ENCODE assay signal across 22 cellular contexts in genomic region chr11:60064115-60064514, GRCh38. TPM values are rescaled to one million over a fixed set of nuclear protein-coding genes. Genes with fewer than 3 reads are reported as not detected.
"Had no signal": no experiment of that assay in that cellular context is flagged by ENCODE, and none has a peak within 500 bp of the region (broad histone marks: within the 10 kb centered on the region; RNA-seq: fewer than 3 reads in every experiment).

No MANE protein-coding gene starts in this region.

- H3K36me3 ChIP-seq: brain microvascular endothelial cell, gastroesophageal sphincter, stomach, thoracic aorta, uterus had no signal

- H3K27me3 Mint-ChIP-seq: activated CD8-positive, alpha-beta memory T cell treated with anti-CD3 and anti-CD28 coated beads, Interleukin-2, amount 10 ng/mL, durations not matched to agents 7 days and 5 days had no signal

- H3K4me1 Mint-ChIP-seq: activated CD8-positive, alpha-beta memory T cell treated with anti-CD3 and anti-CD28 coated beads, Interleukin-2, amount 10 ng/mL, durations not matched to agents 7 days and 5 days had no signal

- H3K27ac Mint-ChIP-seq: activated CD8-positive, alpha-beta memory T cell treated with anti-CD3 and anti-CD28 coated beads, Interleukin-2, amount 10 ng/mL, durations not matched to agents 7 days and 5 days; activated naive CD8-positive, alpha-beta T cell had no signal

- DNase-seq: activated CD4-positive, alpha-beta T cell treated with anti-CD3 and anti-CD28 coated beads, Interleukin-2, amount 50 U/mL, for 48 hours; activated CD8-positive, alpha-beta memory T cell treated with anti-CD3 and anti-CD28 coated beads, Interleukin-2, amount 10 ng/mL, durations not matched to agents 7 days and 5 days; activated gamma-delta T cell; activated T-cell treated with anti-CD3 and anti-CD28 coated beads, Interleukin-2, amount 50 U/mL, for 4 hours; brain microvascular endothelial cell; cerebellar nuclear complex; dermis blood vessel endothelial cell; hippocampal formation; retina; stimulated activated CD4-positive, alpha-beta T cell treated with anti-CD3 and anti-CD28 coated beads, Interleukin-15, amount 100 ng/mL, for 24 hours; stimulated activated CD4-positive, alpha-beta T cell treated with anti-CD3 and anti-CD28 coated beads, Interleukin-4, amount 100 ng/mL, for 4 hours; stomach; uterus had no signal

- H3K36me3 Mint-ChIP-seq: activated CD8-positive, alpha-beta memory T cell treated with anti-CD3 and anti-CD28 coated beads, Interleukin-2, amount 10 ng/mL, durations not matched to agents 7 days and 5 days; activated naive CD8-positive, alpha-beta T cell had no signal

- H3K27ac ChIP-seq: brain microvascular endothelial cell, gastroesophageal sphincter, stomach, thoracic aorta, uterus had no signal

- ATAC-seq: activated CD4-positive, CD25-positive, alpha-beta regulatory T cell treated with anti-CD3 and anti-CD28 coated beads, Interleukin-2, amount 50 U/mL, for 24 hours; activated CD8-positive, alpha-beta memory T cell treated with anti-CD3 and anti-CD28 coated beads, Interleukin-2, amount 10 ng/mL, durations not matched to agents 7 days and 5 days; activated T-cell treated with anti-CD3 and anti-CD28 coated beads, Interleukin-2, amount 50 U/mL, for 4 hours; gastroesophageal sphincter had no signal

- H3K4me3 Mint-ChIP-seq: activated CD8-positive, alpha-beta memory T cell treated with anti-CD3 and anti-CD28 coated beads, Interleukin-2, amount 10 ng/mL, durations not matched to agents 7 days and 5 days; activated naive CD8-positive, alpha-beta T cell; activated T-cell treated with anti-CD3 and anti-CD28 coated beads, Interleukin-2, amount 50 U/mL, for 4 hours had no signal

- H3K4me3 ChIP-seq: gastroesophageal sphincter, stomach, thoracic aorta, uterus had no signal

- H3K27me3 ChIP-seq: brain microvascular endothelial cell, gastroesophageal sphincter, stomach, uterus had no signal

- H3K9me3 ChIP-seq: gastroesophageal sphincter, stomach, thoracic aorta, uterus had no signal

- H3K4me1 ChIP-seq: gastroesophageal sphincter, stomach, uterus had no signal

RNA-seq across cellular contexts. Expression of gene MS4A3, which starts 7.7 kb away (rescaled TPM):
- total RNA-seq: activated CD8-positive, alpha-beta memory T cell treated with anti-CD3 and anti-CD28 coated beads, Interleukin-2, amount 10 ng/mL, durations not matched to agents 7 days and 5 days; activated T-cell treated with anti-CD3 and anti-CD28 coated beads, Interleukin-2, amount 50 U/mL, for 4 hours; dermis blood vessel endothelial cell; epithelial cell of proximal tubule; gastroesophageal sphincter; kidney epithelial cell; mesenteric fat pad; thoracic aorta; uterus had no signal

RNA-seq across cellular contexts. Expression of gene OOSP2, which starts 23.9 kb away (rescaled TPM):
- total RNA-seq: activated CD8-positive, alpha-beta memory T cell treated with anti-CD3 and anti-CD28 coated beads, Interleukin-2, amount 10 ng/mL, durations not matched to agents 7 days and 5 days; activated T-cell treated with anti-CD3 and anti-CD28 coated beads, Interleukin-2, amount 50 U/mL, for 4 hours; dermis blood vessel endothelial cell; epithelial cell of proximal tubule; gastroesophageal sphincter; kidney epithelial cell; liver; mesenteric fat pad; skeletal muscle tissue; stomach; thoracic aorta; uterus had no signal

RNA-seq across cellular contexts. Expression of gene MS4A2, which starts 24.3 kb away (rescaled TPM):
- total RNA-seq: activated CD8-positive, alpha-beta memory T cell treated with anti-CD3 and anti-CD28 coated beads, Interleukin-2, amount 10 ng/mL, durations not matched to agents 7 days and 5 days; activated T-cell treated with anti-CD3 and anti-CD28 coated beads, Interleukin-2, amount 50 U/mL, for 4 hours; dermis blood vessel endothelial cell; epithelial cell of proximal tubule; kidney epithelial cell had no signal

RNA-seq across cellular contexts. Expression of gene OOSP4B, which starts 47.1 kb away (rescaled TPM):
- total RNA-seq: activated CD8-positive, alpha-beta memory T cell treated with anti-CD3 and anti-CD28 coated beads, Interleukin-2, amount 10 ng/mL, durations not matched to agents 7 days and 5 days; activated T-cell treated with anti-CD3 and anti-CD28 coated beads, Interleukin-2, amount 50 U/mL, for 4 hours; dermis blood vessel endothelial cell; epithelial cell of proximal tubule; gastroesophageal sphincter; kidney epithelial cell; liver; mesenteric fat pad; skeletal muscle tissue; stomach; thoracic aorta; uterus had no signal
